In genomic region chr2:25279091-25279651, GRCh38 we compare ENCODE assay signal across 8 cellular contexts.
DNase-seq lines count a peak whose midpoint lies in the region; ATAC-seq and TF ChIP-seq lines count a peak whose summit lies in the region.

No MANE protein-coding gene starts in this region.

- peaks cover 41% of the 10 kb centered on the region for H3K36me3 ChIP-seq in SJCRH30

- peak overlapping the region; percentile 92 for H3K27ac ChIP-seq in SJCRH30

- no peak overlapping the region for H3K4me3 ChIP-seq in SJCRH30
- H3K4me3 ChIP-seq in fibroblast of the aortic adventitia (ENCODE audit: low read depth, low read length): no peak overlapping the region

- DNase-seq in Ammon's horn (ENCODE audit: low spot score): peak; percentile 82
- DNase-seq in SJCRH30: peak; percentile 83 to 87
- DNase-seq in fibroblast of the aortic adventitia (ENCODE audit: low read depth): peak; percentile 61
- peak; percentile 73 for DNase-seq in putamen (ENCODE audit: low spot score)
- DNase-seq in effector CD8-positive, alpha-beta T cell (lab: John Stamatoyannopoulos, UW): no peak
- DNase-seq in D341Med (ENCODE audit: low spot score): no peak

- H3K27me3 ChIP-seq in SJCRH30: no peaks in the 10 kb centered on the region

- H3K4me1 ChIP-seq in SJCRH30: peaks cover 31% of the 10 kb centered on the region

- ATAC-seq in GM18909 (IDR thresholded peaks at IDR 0.05; ENCODE audit: poor library complexity, unreplicated experiment) (peak; percentile 77), HG03095 (IDR thresholded peaks at IDR 0.05; ENCODE audit: unreplicated experiment) (peak; percentile 78)

- TF ChIP-seq CTCF in fibroblast of the aortic adventitia (IDR thresholded peaks at IDR 0.05; ENCODE audit: insufficient read depth, low read length): no peak

- no peaks in the 10 kb centered on the region for H3K9me3 ChIP-seq in SJCRH30 (replicated peaks)

Comparison
In these comparisons a context has a peak if more than half of its experiments do, and no peak if none do; other contexts are left out.
1. DNase-seq: peak in Ammon's horn (single experiment), SJCRH30 (2 of 2), fibroblast of the aortic adventitia (single experiment) and putamen (single experiment); none in effector CD8-positive, alpha-beta T cell (single experiment) and D341Med (single experiment).